ENCODE assay signal across 9 cellular contexts in the genomic region with DNA sequence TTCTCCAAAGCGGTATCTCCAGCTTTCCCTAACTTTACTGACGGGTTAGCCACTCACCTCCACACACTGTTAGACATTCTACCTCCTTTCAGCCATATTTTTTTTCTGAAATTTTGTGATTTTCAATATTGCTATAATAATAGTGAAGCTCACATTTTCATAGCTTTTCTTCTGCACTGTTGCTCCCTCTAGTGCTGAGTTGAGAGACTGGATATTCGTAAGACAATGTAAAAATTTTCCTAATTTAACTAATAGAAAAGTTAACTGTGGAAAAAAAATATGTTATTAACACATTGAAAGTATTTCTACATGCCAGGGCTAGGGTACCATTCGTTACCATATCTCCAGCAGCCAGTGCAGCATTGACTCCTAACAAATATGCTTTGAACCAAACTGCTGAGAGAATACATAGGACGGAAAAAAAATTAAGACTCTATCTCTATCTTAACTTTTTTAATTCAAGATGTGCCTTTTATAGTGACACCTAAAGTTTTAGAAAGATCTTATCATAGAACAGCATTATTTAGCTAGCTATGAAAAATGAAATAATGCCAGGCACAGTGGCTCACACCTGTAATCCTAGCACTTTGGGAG. TPM values are rescaled to one million over a fixed set of nuclear protein-coding genes. Genes with fewer than 3 reads are reported as not detected.
DNase-seq lines count a peak whose midpoint lies in the region; ATAC-seq and TF ChIP-seq lines count a peak whose summit lies in the region.
"Had no signal": no experiment of that assay in that cellular context is flagged by ENCODE, and none has a peak within 500 bp of the region (broad histone marks: within the 10 kb centered on the region; RNA-seq: fewer than 3 reads in every experiment).

No MANE protein-coding gene starts in this region.

- DNase-seq in activated CD8-positive, alpha-beta T cell treated with anti-CD3 and anti-CD28 coated beads for 36 hours = no peak
- no peak for DNase-seq in activated CD8-positive, alpha-beta T cell treated with anti-CD3 and anti-CD28 coated beads, Interleukin-2, amount 10 ng/mL, durations not matched to agents 7 days and 5 days
- DNase-seq in SK-MEL-5 (ENCODE audit: low read depth, low spot score) (peak; percentile 53), left ventricle myocardium superior (no peak), upper lobe of right lung (no peak), HuH-7.5 (ENCODE audit: low spot score) (no peak), iPS-NIHi11 (ENCODE audit: low spot score) (no peak)

- no peak overlapping the region for H3K27ac Mint-ChIP-seq in activated CD8-positive, alpha-beta T cell treated with anti-CD3 and anti-CD28 coated beads for 36 hours
- H3K27ac Mint-ChIP-seq in activated CD8-positive, alpha-beta T cell treated with anti-CD3 and anti-CD28 coated beads, Interleukin-2, amount 10 ng/mL, durations not matched to agents 7 days and 5 days = no peak overlapping the region

- POLR2A ChIA-PET in activated CD8-positive, alpha-beta T cell treated with anti-CD3 and anti-CD28 coated beads for 36 hours (lab: Charles Lee) = no interaction called here
- POLR2A ChIA-PET in activated CD8-positive, alpha-beta T cell treated with anti-CD3 and anti-CD28 coated beads, Interleukin-2, amount 10 ng/mL, durations not matched to agents 7 days and 5 days (lab: Charles Lee) = no interaction called here

- peaks cover 4% of the 10 kb centered on the region for H3K4me1 Mint-ChIP-seq in activated CD8-positive, alpha-beta T cell treated with anti-CD3 and anti-CD28 coated beads for 36 hours (ENCODE audit: low read depth)
- peaks cover 8% of the 10 kb centered on the region for H3K4me1 Mint-ChIP-seq in activated CD8-positive, alpha-beta T cell treated with anti-CD3 and anti-CD28 coated beads, Interleukin-2, amount 10 ng/mL, durations not matched to agents 7 days and 5 days (ENCODE audit: low read depth)

- CTCF ChIA-PET in activated CD8-positive, alpha-beta T cell treated with anti-CD3 and anti-CD28 coated beads for 36 hours (lab: Charles Lee) = interaction anchor here (0.7 to 3.2 kb wide), 10 partner anchors 11 to 310 kb away, joined by 3 to 20 read pairs (median 4); no protein-coding TSS in a partner anchor
- CTCF ChIA-PET in activated CD8-positive, alpha-beta T cell treated with anti-CD3 and anti-CD28 coated beads, Interleukin-2, amount 10 ng/mL, durations not matched to agents 7 days and 5 days (lab: Charles Lee) = interaction anchor here (0.9 to 2.3 kb wide), 7 partner anchors 12 to 345 kb away, joined by 3 to 13 read pairs (median 4); no protein-coding TSS in a partner anchor

- H3K4me3 Mint-ChIP-seq in activated CD8-positive, alpha-beta T cell treated with anti-CD3 and anti-CD28 coated beads for 36 hours = no peak overlapping the region
- no peak overlapping the region for H3K4me3 Mint-ChIP-seq in activated CD8-positive, alpha-beta T cell treated with anti-CD3 and anti-CD28 coated beads, Interleukin-2, amount 10 ng/mL, durations not matched to agents 7 days and 5 days

- intact Hi-C loops in activated CD8-positive, alpha-beta T cell treated with anti-CD3 and anti-CD28 coated beads for 36 hours (cut with micrococcal nuclease) = no loop called here
- intact Hi-C loops in left ventricle myocardium superior (cut with micrococcal nuclease) (no loop called here), upper lobe of right lung (cut with DNase I) (loop anchor here (5.0 kb wide), 1 partner anchor 293 kb away; no protein-coding TSS in a partner anchor)

- H3K9me3 Mint-ChIP-seq in activated CD8-positive, alpha-beta T cell treated with anti-CD3 and anti-CD28 coated beads for 36 hours = no peaks in the 10 kb centered on the region
- H3K9me3 Mint-ChIP-seq in activated CD8-positive, alpha-beta T cell treated with anti-CD3 and anti-CD28 coated beads, Interleukin-2, amount 10 ng/mL, durations not matched to agents 7 days and 5 days (ENCODE audit: insufficient read depth) = no peaks in the 10 kb centered on the region

- H3K9me3 ChIP-seq in upper lobe of right lung = no peaks in the 10 kb centered on the region

- H3K27me3 Mint-ChIP-seq in activated CD8-positive, alpha-beta T cell treated with anti-CD3 and anti-CD28 coated beads for 36 hours = peaks cover 12% of the 10 kb centered on the region
- H3K27me3 Mint-ChIP-seq in activated CD8-positive, alpha-beta T cell treated with anti-CD3 and anti-CD28 coated beads, Interleukin-2, amount 10 ng/mL, durations not matched to agents 7 days and 5 days (ENCODE audit: low read depth) = peaks cover 9% of the 10 kb centered on the region

- in situ Hi-C loops in SK-MEL-5 (cut with HindIII; ENCODE audit: low pct_unique_long_range_greater_than_20kb, low sequenced_read_pairs) = no loop called here

- H3K4me3 ChIP-seq in upper lobe of right lung = no peak overlapping the region

- no peaks in the 10 kb centered on the region for H3K27me3 ChIP-seq in upper lobe of right lung

- TF ChIP-seq CTCF in activated CD8-positive, alpha-beta T cell treated with anti-CD3 and anti-CD28 coated beads for 36 hours (IDR thresholded peaks at IDR 0.05) = peak; percentile 51
- peak; percentile 53 for TF ChIP-seq CTCF in upper lobe of right lung (IDR thresholded peaks at IDR 0.05)

- no peaks in the 10 kb centered on the region for H3K36me3 Mint-ChIP-seq in activated CD8-positive, alpha-beta T cell treated with anti-CD3 and anti-CD28 coated beads for 36 hours (ENCODE audit: low read depth)
- H3K36me3 Mint-ChIP-seq in activated CD8-positive, alpha-beta T cell treated with anti-CD3 and anti-CD28 coated beads, Interleukin-2, amount 10 ng/mL, durations not matched to agents 7 days and 5 days (ENCODE audit: low read depth) = no peaks in the 10 kb centered on the region

- no peak for ATAC-seq in activated CD8-positive, alpha-beta T cell treated with anti-CD3 and anti-CD28 coated beads for 36 hours
- ATAC-seq in activated CD8-positive, alpha-beta T cell treated with anti-CD3 and anti-CD28 coated beads, Interleukin-2, amount 10 ng/mL, durations not matched to agents 7 days and 5 days = no peak
- peak; percentile 30 for ATAC-seq in left ventricle myocardium superior
- ATAC-seq in upper lobe of right lung = peak; percentile 22
- ATAC-seq in HG02678 (IDR thresholded peaks at IDR 0.05; ENCODE audit: unreplicated experiment) = no peak

- H3K27ac ChIP-seq in upper lobe of right lung = no peak overlapping the region

- no peaks in the 10 kb centered on the region for H3K36me3 ChIP-seq in upper lobe of right lung

- no peaks in the 10 kb centered on the region for H3K4me1 ChIP-seq in upper lobe of right lung

RNA-seq across cellular contexts. Expression of gene ABCC9, which starts 48.7 kb away (rescaled TPM):
- not detected for total RNA-seq in activated CD8-positive, alpha-beta T cell treated with anti-CD3 and anti-CD28 coated beads for 36 hours
- not detected for total RNA-seq in activated CD8-positive, alpha-beta T cell treated with anti-CD3 and anti-CD28 coated beads, Interleukin-2, amount 10 ng/mL, durations not matched to agents 7 days and 5 days
- not detected in 2 replicates for total RNA-seq in SK-MEL-5 (2014; rRNA removed; shearing (Covaris generic))
- polyA plus RNA-seq in SK-MEL-5 (2015; cell fraction: cytosol; rRNA removed) = not detected in 2 replicates
- polyA plus RNA-seq in SK-MEL-5 (2015; cell fraction: nucleus; rRNA removed) = not detected in 2 replicates
- total RNA-seq in left ventricle myocardium superior (83.1 TPM), upper lobe of right lung (32.6 TPM)
- total RNA-seq: T-helper 1 cell treated with Interleukin-12 subunit alpha and Interleukin-12 subunit beta and Interleukin-4 antibody, amounts not matched to agents 30 ng/mL and 1 ng/mL, for 36 hours had no signal

RNA-seq across cellular contexts. Expression of gene CMAS, which starts 56.1 kb away (rescaled TPM):
- 10 to 100 TPM; 33.8 to 35.6 TPM for total RNA-seq in activated CD8-positive, alpha-beta T cell treated with anti-CD3 and anti-CD28 coated beads for 36 hours
- total RNA-seq in activated CD8-positive, alpha-beta T cell treated with anti-CD3 and anti-CD28 coated beads, Interleukin-2, amount 10 ng/mL, durations not matched to agents 7 days and 5 days = 10 to 100 TPM; 31.6 to 34.1 TPM
- total RNA-seq in SK-MEL-5 (2014; rRNA removed; shearing (Covaris generic)) = 33.4 and 38.5 TPM in 2 replicates
- 45.8 and 53.4 TPM in 2 replicates for polyA plus RNA-seq in SK-MEL-5 (2015; cell fraction: cytosol; rRNA removed)
- polyA plus RNA-seq in SK-MEL-5 (2015; cell fraction: nucleus; rRNA removed) = 16.1 and 23.3 TPM in 2 replicates
- total RNA-seq in left ventricle myocardium superior = 36.7 TPM
- total RNA-seq in upper lobe of right lung = 29.4 TPM

Comparison
In these comparisons a context has a peak if more than half of its experiments do, and no peak if none do; other contexts are left out.
1. ATAC-seq: peak in left ventricle myocardium superior (single experiment) and upper lobe of right lung (single experiment); none in activated CD8-positive, alpha-beta T cell treated with anti-CD3 and anti-CD28 coated beads for 36 hours (single experiment), activated CD8-positive, alpha-beta T cell treated with anti-CD3 and anti-CD28 coated beads, Interleukin-2, amount 10 ng/mL, durations not matched to agents 7 days and 5 days (single experiment) and HG02678 (single experiment).
2. RNA of gene ABCC9, which starts 48.7 kb away (total RNA-seq): 83.1 TPM in left ventricle myocardium superior (single experiment) and 32.6 TPM in upper lobe of right lung (single experiment); not detected in activated CD8-positive, alpha-beta T cell treated with anti-CD3 and anti-CD28 coated beads, Interleukin-2, amount 10 ng/mL, durations not matched to agents 7 days and 5 days, not detected in activated CD8-positive, alpha-beta T cell treated with anti-CD3 and anti-CD28 coated beads for 36 hours and not detected in SK-MEL-5; every median in the first group is over 10 times any median in the second.